In genomic region chr12:96878704-96879103, GRCh38 we compare ENCODE assay signal across 23 cellular contexts. TPM values are rescaled to one million over a fixed set of nuclear protein-coding genes. Genes with fewer than 3 reads are reported as not detected.
DNase-seq lines count a peak whose midpoint lies in the region; ATAC-seq and TF ChIP-seq lines count a peak whose summit lies in the region.
"Had no signal": no experiment of that assay in that cellular context is flagged by ENCODE, and none has a peak within 500 bp of the region (broad histone marks: within the 10 kb centered on the region; RNA-seq: fewer than 3 reads in every experiment).

No MANE protein-coding gene starts in this region.

- H3K4me2 ChIP-seq in osteoblast (ENCODE audit: insufficient read depth, low read length), result peak overlapping the region; percentile 63

- no peak for ATAC-seq in GM19463 (IDR thresholded peaks at IDR 0.05; ENCODE audit: unreplicated experiment)
- ATAC-seq: body of pancreas, gastroesophageal sphincter had no signal

- no peak for TF ChIP-seq CTCF in BJ (IDR thresholded peaks at IDR 0.05; ENCODE audit: insufficient read depth, low read depth, low read length)
- no peak for TF ChIP-seq CTCF in cardiac fibroblast (IDR thresholded peaks at IDR 0.05; ENCODE audit: low read depth, low read length)
- no peak for TF ChIP-seq CTCF in osteoblast (IDR thresholded peaks at IDR 0.05; ENCODE audit: extremely low read depth, low read depth, low read length)

- H3K9me3 ChIP-seq in MG63, result no peaks in the 10 kb centered on the region
- H3K9me3 ChIP-seq in osteoblast (ENCODE audit: low read depth, low read length), result no peaks in the 10 kb centered on the region
- H3K9me3 ChIP-seq: body of pancreas, gastroesophageal sphincter, prostate gland, vagina had no signal

- H3K36me3 Mint-ChIP-seq in activated naive CD8-positive, alpha-beta T cell treated with anti-CD3 and anti-CD28 coated beads for 36 hours, result no peaks in the 10 kb centered on the region

- H4K20me1 ChIP-seq in osteoblast (ENCODE audit: insufficient read depth, low read length), result no peaks in the 10 kb centered on the region

- H3K36me3 ChIP-seq in BJ (ENCODE audit: control insufficient read depth, insufficient read depth, low read length), result no peaks in the 10 kb centered on the region
- H3K36me3 ChIP-seq in MG63, result no peaks in the 10 kb centered on the region
- no peaks in the 10 kb centered on the region for H3K36me3 ChIP-seq in osteoblast (ENCODE audit: insufficient read depth, low read length)
- H3K36me3 ChIP-seq: gastroesophageal sphincter, prostate gland, vagina, WERI-Rb-1 had no signal

- H3K27ac ChIP-seq in osteoblast (ENCODE audit: low read depth, low read length), result peak overlapping the region; percentile 83
- H3K27ac ChIP-seq: body of pancreas, gastroesophageal sphincter, prostate gland, vagina, WERI-Rb-1 had no signal

- H3K27ac Mint-ChIP-seq in activated naive CD8-positive, alpha-beta T cell treated with anti-CD3 and anti-CD28 coated beads for 36 hours, result no peak overlapping the region
- H3K27ac Mint-ChIP-seq: activated naive CD4-positive, alpha-beta T cell treated with anti-CD3 and anti-CD28 coated beads for 36 hours; dendritic cell treated with granulocyte-macrophage colony-stimulating factor and Interleukin-4, amounts not matched to agents 40 ng/mL and 50 ng/mL, for 4 days; nephron had no signal

- H3K27me3 ChIP-seq in BJ (ENCODE audit: control insufficient read depth, insufficient read depth, low read length) (no peaks in the 10 kb centered on the region), MG63 (no peaks in the 10 kb centered on the region), osteoblast (ENCODE audit: insufficient read depth, low read length) (no peaks in the 10 kb centered on the region)
- H3K27me3 ChIP-seq: body of pancreas, gastroesophageal sphincter, vagina had no signal

- no peaks in the 10 kb centered on the region for H3K9me3 Mint-ChIP-seq in activated naive CD8-positive, alpha-beta T cell treated with anti-CD3 and anti-CD28 coated beads for 36 hours
- H3K9me3 Mint-ChIP-seq: activated naive CD4-positive, alpha-beta T cell treated with anti-CD3 and anti-CD28 coated beads for 36 hours; dendritic cell treated with granulocyte-macrophage colony-stimulating factor and Interleukin-4, amounts not matched to agents 40 ng/mL and 50 ng/mL, for 4 days had no signal

- peaks cover 39% of the 10 kb centered on the region for H3K4me1 ChIP-seq in osteoblast (ENCODE audit: insufficient read depth, low read length)
- H3K4me1 ChIP-seq: body of pancreas, gastroesophageal sphincter, prostate gland, vagina had no signal

- H3K4me3 ChIP-seq in BJ (ENCODE audit: low read depth, low read length) (no peak overlapping the region), MG63 (no peak overlapping the region), cardiac fibroblast (replicated peaks in 1 of 2; ENCODE audit: low read depth in 2 of 2, low read length in 2 of 2) (no peak overlapping the region), osteoblast (ENCODE audit: insufficient read depth, low read length) (peak overlapping the region; percentile 17)
- H3K4me3 ChIP-seq: body of pancreas, gastroesophageal sphincter, prostate gland, vagina had no signal

- CTCF ChIA-PET in BJ (lab: Yijun Ruan, JAX), result interaction anchor here (0.7 to 1.0 kb wide), 3 partner anchors 13 to 647 kb away, joined by 3 read pairs; no protein-coding TSS in a partner anchor

- POLR2A ChIA-PET in BJ (lab: Charles Lee), result no interaction called here

- peaks cover 8% of the 10 kb centered on the region for H3K27me3 Mint-ChIP-seq in activated naive CD8-positive, alpha-beta T cell treated with anti-CD3 and anti-CD28 coated beads for 36 hours

- no peaks in the 10 kb centered on the region for H3K4me1 Mint-ChIP-seq in activated naive CD8-positive, alpha-beta T cell treated with anti-CD3 and anti-CD28 coated beads for 36 hours
- H3K4me1 Mint-ChIP-seq: nephron had no signal

- H2AFZ ChIP-seq in osteoblast (ENCODE audit: low read length), result peak overlapping the region; percentile 18

- DNase-seq in BJ (ENCODE audit: low read depth) (peak; percentile 61), MG63 (peak; percentile 15), cardiac fibroblast (ENCODE audit: low read depth in 2 of 2) (peak; percentile 57 to 79), osteoblast (ENCODE audit: insufficient read length, low spot score, missing footprints) (peak; percentile 68), occipital lobe (lab: John Stamatoyannopoulos, UW) (no peak)
- no peak for DNase-seq in activated T-cell treated with anti-CD3 and anti-CD28 coated beads, Interleukin-2, amount 50 U/mL, for 48 hours
- no peak for DNase-seq in activated naive CD8-positive, alpha-beta T cell treated with anti-CD3 and anti-CD28 coated beads for 36 hours
- DNase-seq: activated naive CD4-positive, alpha-beta T cell treated with anti-CD3 and anti-CD28 coated beads for 36 hours; AML-193; body of pancreas; COR-L47; NCI-H1417; NCI-H526; SHP77 treated with DMSO at 0.1 percent for 48 hours; small intestine; T-helper 2 cell; WERI-Rb-1 had no signal

- no peak overlapping the region for H3K4me3 Mint-ChIP-seq in activated naive CD8-positive, alpha-beta T cell treated with anti-CD3 and anti-CD28 coated beads for 36 hours
- H3K4me3 Mint-ChIP-seq: activated naive CD4-positive, alpha-beta T cell treated with anti-CD3 and anti-CD28 coated beads for 36 hours; dendritic cell treated with granulocyte-macrophage colony-stimulating factor and Interleukin-4, amounts not matched to agents 40 ng/mL and 50 ng/mL, for 4 days; nephron had no signal

- no peaks in the 10 kb centered on the region for H3K79me2 ChIP-seq in osteoblast (ENCODE audit: insufficient read depth, low read length)

RNA-seq across cellular contexts. Expression of gene NEDD1, which starts 28.4 kb away (rescaled TPM):
- polyA plus RNA-seq in BJ (2011; rRNA removed), result 39.0 and 84.7 TPM in 2 replicates
- 45.2 and 60.2 TPM in 2 replicates for polyA minus RNA-seq in BJ (2011; rRNA and poly(A)+ RNA removed)
- total RNA-seq in MG63 (2014; rRNA removed; shearing (Covaris generic); ENCODE audit: low replicate concordance), result 32.2 and 118 TPM in 2 replicates
- total RNA-seq in osteoblast (28.3 and 33.3 TPM in 2 replicates), occipital lobe (15.6 TPM)
- total RNA-seq in activated naive CD8-positive, alpha-beta T cell treated with anti-CD3 and anti-CD28 coated beads for 36 hours, result 10 to 100 TPM; 46.2 to 47.6 TPM

Comparison
In these comparisons a context has a peak if more than half of its experiments do, and no peak if none do; other contexts are left out.
1. DNase-seq: peak in BJ (single experiment), MG63 (single experiment), cardiac fibroblast (2 of 2) and osteoblast (single experiment); none in occipital lobe (single experiment), activated T-cell treated with anti-CD3 and anti-CD28 coated beads, Interleukin-2, amount 50 U/mL, for 48 hours (0 of 2) and activated naive CD8-positive, alpha-beta T cell treated with anti-CD3 and anti-CD28 coated beads for 36 hours (single experiment).